In genomic region chr22:44395116-44396005, GRCh38 we compare ENCODE assay signal across 17 cellular contexts.
DNase-seq lines count a peak whose midpoint lies in the region; ATAC-seq, FAIRE-seq and TF ChIP-seq lines count a peak whose summit lies in the region.
"Had no signal": no experiment of that assay in that cellular context is flagged by ENCODE, and none has a peak within 500 bp of the region (broad histone marks: within the 10 kb centered on the region; RNA-seq: fewer than 3 reads in every experiment).

No MANE protein-coding gene starts in this region.

- H3K4me1 ChIP-seq in heart left ventricle (no peaks in the 10 kb centered on the region), right cardiac atrium (ENCODE audit: control insufficient read depth, insufficient read depth, low read length) (no peaks in the 10 kb centered on the region), mucosa of descending colon (ENCODE audit: low read depth) (no peaks in the 10 kb centered on the region), upper lobe of right lung (no peaks in the 10 kb centered on the region)
- H3K4me1 ChIP-seq: esophagus squamous epithelium, SJCRH30 had no signal

- peaks cover 0 to 10% (median 0%) of the 10 kb centered on the region in 9 donors for H3K27me3 ChIP-seq in heart left ventricle
- H3K27me3 ChIP-seq in right cardiac atrium (ENCODE audit: control insufficient read depth, insufficient read depth), result no peaks in the 10 kb centered on the region
- no peaks in the 10 kb centered on the region for H3K27me3 ChIP-seq in bronchial epithelial cell (ENCODE audit: control insufficient read depth, insufficient read depth, low read length)
- H3K27me3 ChIP-seq in upper lobe of right lung, result no peaks in the 10 kb centered on the region
- H3K27me3 ChIP-seq: SJCRH30 had no signal

- TF ChIP-seq POLR2A in heart left ventricle (IDR thresholded peaks at IDR 0.05), result no peak

- intact Hi-C loops in heart left ventricle (cut with DNase I), result no loop called here
- intact Hi-C loops in right cardiac atrium (cut with DNase I), result no loop called here
- intact Hi-C loops in mucosa of descending colon (cut with DNase I, micrococcal nuclease), result no loop called here
- intact Hi-C loops in upper lobe of right lung (cut with DNase I), result no loop called here

- WGBS in heart left ventricle, 4 donors, result 81 to 89% (median 85%) methylated on average over 31 of the region's 31 CpGs
- 82% methylated on average over 31 of the region's 31 CpGs for WGBS in right cardiac atrium

- H3K27ac ChIP-seq in heart left ventricle (no peak overlapping the region), right cardiac atrium (ENCODE audit: low read length) (no peak overlapping the region), upper lobe of right lung (no peak overlapping the region)
- H3K27ac ChIP-seq: dorsolateral prefrontal cortex, esophagus squamous epithelium, SJCRH30 had no signal

- no peak for TF ChIP-seq CTCF in heart left ventricle (IDR thresholded peaks at IDR 0.05)
- TF ChIP-seq CTCF in bronchial epithelial cell (IDR thresholded peaks at IDR 0.05; ENCODE audit: insufficient read depth, low read length, severe bottlenecking), result no peak
- no peak for TF ChIP-seq CTCF in mucosa of descending colon (IDR thresholded peaks at IDR 0.05)
- no peak for TF ChIP-seq CTCF in upper lobe of right lung (IDR thresholded peaks at IDR 0.05)

- ATAC-seq in heart left ventricle (no peak), right cardiac atrium (no peak), mucosa of descending colon (no peak), upper lobe of right lung (no peak)
- no peak for ATAC-seq in stimulated activated naive CD8-positive, alpha-beta T cell treated with anti-CD3 and anti-CD28 coated beads, Interleukin-15, Interleukin-2, amounts not matched to agents 100 U/mL and 50 U/mL, for 24 hours

- H3K4me3 ChIP-seq in heart left ventricle, result no peak overlapping the region
- no peak overlapping the region for H3K4me3 ChIP-seq in right cardiac atrium (ENCODE audit: low read length)
- H3K4me3 ChIP-seq in bronchial epithelial cell (ENCODE audit: low read depth, low read length), result no peak overlapping the region
- no peak overlapping the region for H3K4me3 ChIP-seq in mucosa of descending colon
- no peak overlapping the region for H3K4me3 ChIP-seq in upper lobe of right lung
- H3K4me3 ChIP-seq: dorsolateral prefrontal cortex, esophagus squamous epithelium, SJCRH30 had no signal

- no peaks in the 10 kb centered on the region for H3K36me3 ChIP-seq in heart left ventricle
- H3K36me3 ChIP-seq in bronchial epithelial cell (ENCODE audit: control insufficient read depth, insufficient read depth, low read length), result no peaks in the 10 kb centered on the region
- no peaks in the 10 kb centered on the region for H3K36me3 ChIP-seq in mucosa of descending colon (ENCODE audit: low read depth)
- H3K36me3 ChIP-seq in upper lobe of right lung, result no peaks in the 10 kb centered on the region
- H3K36me3 ChIP-seq: esophagus squamous epithelium, SJCRH30 had no signal

- H3K9me3 ChIP-seq in heart left ventricle (no peaks in the 10 kb centered on the region), right cardiac atrium (ENCODE audit: control insufficient read depth, low read length) (no peaks in the 10 kb centered on the region), mucosa of descending colon (no peaks in the 10 kb centered on the region), upper lobe of right lung (no peaks in the 10 kb centered on the region)
- H3K9me3 ChIP-seq: esophagus squamous epithelium, SJCRH30 had no signal

- FAIRE-seq in bronchial epithelial cell (lab: Jason Lieb, UNC), result no peak

- DNase-seq in heart left ventricle, result peak in 3 of 5 donors; percentile 15 to 44 (median 20)
- DNase-seq in right cardiac atrium, result no peak
- DNase-seq in bronchial epithelial cell (ENCODE audit: low read depth), result peak; percentile 22
- DNase-seq in mucosa of descending colon, result peak in 2 of 3 donors; percentile 18 to 29
- peak; percentile 57 for DNase-seq in upper lobe of right lung
- DNase-seq in cerebellum (ENCODE audit: low spot score), result no peak
- no peak for DNase-seq in stimulated activated naive CD8-positive, alpha-beta T cell treated with anti-CD3 and anti-CD28 coated beads, Interleukin-15, Interleukin-2, amounts not matched to agents 100 U/mL and 50 U/mL, for 24 hours
- DNase-seq in middle frontal gyrus (ENCODE audit: extremely low spot score, low spot score), result no peak
- DNase-seq: activated CD4-positive, alpha-beta T cell treated with anti-CD3 and anti-CD28 coated beads, Interleukin-2, amount 50 U/mL, for 1 hour; C1 segment of cervical spinal cord; esophagus squamous epithelium; NCI-H1436 treated with DMSO at 0.1 percent for 48 hours; NCI-H446; SJCRH30; stimulated activated CD4-positive, alpha-beta T cell treated with anti-CD3 and anti-CD28 coated beads, Interleukin-1b, Interleukin-23, amount 100 ng/mL, for 48 hours; T1000 had no signal

Comparison
In these comparisons a context has a peak if more than half of its experiments do, and no peak if none do; other contexts are left out.
1. DNase-seq: peak in heart left ventricle (3 of 5), bronchial epithelial cell (single experiment), mucosa of descending colon (2 of 3) and upper lobe of right lung (single experiment); none in right cardiac atrium (0 of 3), cerebellum (single experiment), stimulated activated naive CD8-positive, alpha-beta T cell treated with anti-CD3 and anti-CD28 coated beads, Interleukin-15, Interleukin-2, amounts not matched to agents 100 U/mL and 50 U/mL, for 24 hours (single experiment) and middle frontal gyrus (single experiment).